ENCODE assay signal across 8 cellular contexts in the genomic region with DNA sequence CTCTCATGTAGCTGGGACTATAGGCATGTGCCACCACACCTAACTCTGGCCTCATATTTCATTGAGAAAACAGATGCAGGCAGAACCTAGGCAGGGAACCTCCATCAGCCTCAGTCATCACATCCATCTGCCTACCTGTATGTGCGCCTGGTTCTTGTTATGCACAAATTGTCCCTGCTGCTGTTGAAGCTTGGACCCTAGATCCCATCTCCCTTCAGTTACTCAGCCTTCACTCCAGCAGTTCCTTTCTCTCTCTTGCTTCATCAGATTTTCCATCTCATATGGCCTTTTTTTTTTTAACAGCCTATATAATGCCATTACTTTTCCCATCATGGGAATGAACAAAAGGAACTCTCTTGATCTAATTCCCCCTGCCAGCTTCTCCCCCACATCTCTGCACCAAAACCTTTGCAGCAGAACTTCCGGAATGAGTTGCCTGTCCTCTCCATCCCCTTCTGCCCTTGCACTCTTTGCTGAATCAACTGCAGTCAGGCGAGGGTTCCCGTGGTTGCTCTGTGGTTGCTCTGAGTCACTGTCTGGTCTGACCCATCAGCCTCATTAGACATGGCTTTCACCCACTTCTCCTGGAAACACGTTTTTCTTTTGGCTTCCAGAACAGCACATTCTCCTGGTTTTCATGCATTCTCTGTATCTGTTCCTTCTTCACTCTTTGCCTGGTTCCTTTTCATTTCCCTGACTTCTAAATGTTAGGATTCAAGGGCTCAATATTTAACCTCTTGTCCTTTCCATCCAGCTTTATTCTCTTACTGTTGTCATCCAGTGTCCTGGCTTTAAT. TPM values are rescaled to one million over a fixed set of nuclear protein-coding genes. Genes with fewer than 3 reads are reported as not detected.
DNase-seq lines count a peak whose midpoint lies in the region; ATAC-seq and TF ChIP-seq lines count a peak whose summit lies in the region.

No MANE protein-coding gene starts in this region.

- peak overlapping the region; percentile 52 for H3K4me2 ChIP-seq in fibroblast of lung (ENCODE audit: extremely low read depth, insufficient read depth, low read length)

- no peak for TF ChIP-seq CTCF in GM10248 (IDR thresholded peaks at IDR 0.05; ENCODE audit: control extremely low read depth, extremely low read depth, low read depth, missing control alignments)
- no peak for TF ChIP-seq CTCF in fibroblast of lung (conservative IDR thresholded peaks at IDR 0.05 in 1 of 2, IDR thresholded peaks at IDR 0.05 in 1 of 2; ENCODE audit: low read depth in 1 of 2, low read length in 2 of 2)
- no peak for TF ChIP-seq CTCF in upper lobe of left lung (IDR thresholded peaks at IDR 0.05)

- peaks cover 4% of the 10 kb centered on the region for H4K20me1 ChIP-seq in fibroblast of lung (ENCODE audit: control insufficient read depth, extremely low read depth, insufficient read depth, low read length)

- peaks cover 7% of the 10 kb centered on the region for H3K79me2 ChIP-seq in fibroblast of lung (ENCODE audit: control insufficient read depth, insufficient read depth, low read length)

- H3K27ac ChIP-seq in fibroblast of lung (ENCODE audit: insufficient read depth, low read length) (peak overlapping the region; percentile 65), upper lobe of left lung (no peak overlapping the region)

- H3K9me3 ChIP-seq in MG63 (no peaks in the 10 kb centered on the region), fibroblast of lung (ENCODE audit: control insufficient read depth, insufficient read depth, low read depth, low read length) (no peaks in the 10 kb centered on the region), upper lobe of left lung (no peaks in the 10 kb centered on the region)

- peaks cover 13% of the 10 kb centered on the region for H3K4me1 ChIP-seq in fibroblast of lung (ENCODE audit: control insufficient read depth, extremely low read depth, insufficient read depth, low read length)
- peaks cover 10 to 22% (median 15%) of the 10 kb centered on the region in 4 donors for H3K4me1 ChIP-seq in upper lobe of left lung

- POLR2A ChIA-PET in GM10248 (lab: Yijun Ruan, JAX): interaction anchor here (0.6 kb wide), 1 partner anchor 399 kb away, joined by 3 read pairs; no protein-coding TSS in a partner anchor

- CTCF ChIA-PET in GM10248 (lab: Yijun Ruan, JAX): interaction anchor here (1.5 kb wide), 1 partner anchor 136 kb away, joined by 3 read pairs; the partner anchor contains the start of gene KIF1B

- peak; percentile 65 to 96 for ATAC-seq in upper lobe of left lung (ENCODE audit: low FRiP score in 2 of 2)

- no peak for TF ChIP-seq EP300 in upper lobe of left lung (IDR thresholded peaks at IDR 0.05)

- WGBS in upper lobe of left lung, 2 donors: 55 to 77% methylated on average over 5 of the region's 5 CpGs

- TF ChIP-seq POLR2A in upper lobe of left lung (IDR thresholded peaks at IDR 0.05): no peak

- H3K9ac ChIP-seq in fibroblast of lung (ENCODE audit: insufficient read depth, low read length): no peak overlapping the region

- H3K4me3 ChIP-seq in MG63 (no peak overlapping the region), fibroblast of lung (replicated peaks in 1 of 4; ENCODE audit: control extremely low read depth in 1 of 4, insufficient read depth in 1 of 4, low read depth in 3 of 4, low read length in 4 of 4) (no peak overlapping the region), upper lobe of left lung (no peak overlapping the region)

- intact Hi-C loops in posterior vena cava (cut with DNase I): no loop called here

- no peak overlapping the region for H2AFZ ChIP-seq in fibroblast of lung (ENCODE audit: low read length)

- H3K36me3 ChIP-seq in MG63 (peaks cover 11% of the 10 kb centered on the region), fibroblast of lung (ENCODE audit: control insufficient read depth, insufficient read depth, low read length) (no peaks in the 10 kb centered on the region), upper lobe of left lung (peaks cover 0 to 17% (median 0%) of the 10 kb centered on the region in 4 donors)

- DNase-seq in GM10248 (ENCODE audit: extremely low spot score) (peak; percentile 76), MG63 (peak; percentile 89), fibroblast of lung (ENCODE audit: low read depth in 2 of 2) (peak; percentile 90 to 98), posterior vena cava (ENCODE audit: low spot score) (peak; percentile 90), upper lobe of left lung (peak in 1 of 2 donors; percentile 78), NCI-H1417 treated with DMSO at 0.1 percent for 48 hours (lab: John Stamatoyannopoulos, UW) (no peak), NCI-H1105 (lab: John Stamatoyannopoulos, UW) (no peak)
- peak; percentile 57 for DNase-seq in activated CD8-positive, alpha-beta memory T cell treated with anti-CD3 and anti-CD28 coated beads, Interleukin-2, amount 50 U/mL, for 4 hours

- H3K27me3 ChIP-seq in MG63 (no peaks in the 10 kb centered on the region), fibroblast of lung (ENCODE audit: control insufficient read depth, insufficient read depth, low read length) (no peaks in the 10 kb centered on the region), upper lobe of left lung (no peaks in the 10 kb centered on the region)

RNA-seq across cellular contexts. Expression of gene UBE4B, which starts 41.5 kb away (rescaled TPM):
- total RNA-seq in MG63 (2014; rRNA removed; shearing (Covaris generic); ENCODE audit: low replicate concordance): 13.5 and 15.0 TPM in 2 replicates
- total RNA-seq in fibroblast of lung: 28.2 and 30.7 TPM in 2 replicates
- polyA plus RNA-seq in fibroblast of lung: 21.9 and 28.9 TPM in 2 replicates
- 28.6 and 28.7 TPM in 2 replicates for polyA plus RNA-seq in fibroblast of lung (2012)
- polyA minus RNA-seq in fibroblast of lung (ENCODE audit: low replicate concordance): 37.7 and 45.8 TPM in 2 replicates
- total RNA-seq in posterior vena cava: 10 to 100 TPM; 34.4 to 34.7 TPM
- total RNA-seq in upper lobe of left lung: 10 to 100 TPM; 24.5 to 83.8 (median 42.8) TPM

Comparison
In these comparisons a context has a peak if more than half of its experiments do, and no peak if none do; other contexts are left out.
1. DNase-seq: peak in GM10248 (single experiment), MG63 (single experiment), activated CD8-positive, alpha-beta memory T cell treated with anti-CD3 and anti-CD28 coated beads, Interleukin-2, amount 50 U/mL, for 4 hours (single experiment), fibroblast of lung (2 of 2) and posterior vena cava (single experiment); none in NCI-H1417 treated with DMSO at 0.1 percent for 48 hours (single experiment) and NCI-H1105 (single experiment).